ENCODE assay signal across 10 cellular contexts in the genomic region with DNA sequence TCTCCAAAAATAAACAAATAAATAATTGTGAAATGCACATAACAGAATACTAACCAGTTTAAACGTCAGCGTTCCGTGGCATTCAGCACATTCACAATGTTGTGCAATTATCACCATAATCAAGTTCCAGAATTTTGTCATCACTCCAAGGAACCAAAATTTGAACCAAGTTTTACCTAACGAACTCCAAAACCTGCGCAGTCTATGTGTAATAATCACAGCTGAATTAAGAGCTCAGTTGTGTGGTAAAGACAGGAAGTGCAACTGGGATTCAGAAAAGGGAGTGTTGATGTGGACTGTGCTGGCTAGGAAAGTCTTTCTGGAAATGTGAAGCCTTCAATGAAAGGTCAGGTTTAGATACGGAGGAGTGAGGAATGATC. TPM values are rescaled to one million over a fixed set of nuclear protein-coding genes. Genes with fewer than 3 reads are reported as not detected.
A peak's percentile ranks its signal among the peaks of the same experiment; 100 is the strongest.
DNase-seq lines count a peak whose midpoint lies in the region; ATAC-seq and TF ChIP-seq lines count a peak whose summit lies in the region.
"Had no signal": no experiment of that assay in that cellular context is flagged by ENCODE, and none has a peak within 500 bp of the region (broad histone marks: within the 10 kb centered on the region; RNA-seq: fewer than 3 reads in every experiment).

No MANE protein-coding gene starts in this region.

- H3K27me3 Mint-ChIP-seq in activated CD8-positive, alpha-beta T cell treated with anti-CD3 and anti-CD28 coated beads for 36 hours = peaks cover 10% of the 10 kb centered on the region
- peaks cover 13% of the 10 kb centered on the region for H3K27me3 Mint-ChIP-seq in activated CD8-positive, alpha-beta T cell treated with anti-CD3 and anti-CD28 coated beads, Interleukin-2, amount 10 ng/mL, durations not matched to agents 7 days and 5 days (ENCODE audit: low read depth)

- peak overlapping the region; percentile 100 for H3K4me2 ChIP-seq in OCI-LY3 (ENCODE audit: low read length)
- no peak overlapping the region for H3K4me2 ChIP-seq in fibroblast of lung (ENCODE audit: extremely low read depth, insufficient read depth, low read length)

- CTCF ChIA-PET in activated CD8-positive, alpha-beta T cell treated with anti-CD3 and anti-CD28 coated beads for 36 hours (lab: Charles Lee) = interaction anchor here (1.0 to 11.4 kb wide), 21 partner anchors 9 to 413 kb away, joined by 3 to 201 read pairs (median 11); a partner anchor contains a TSS
- CTCF ChIA-PET in activated CD8-positive, alpha-beta T cell treated with anti-CD3 and anti-CD28 coated beads, Interleukin-2, amount 10 ng/mL, durations not matched to agents 7 days and 5 days (lab: Charles Lee) = interaction anchor here (0.8 to 4.6 kb wide), 32 partner anchors 8 to 257 kb away, joined by 3 to 96 read pairs (median 6); a partner anchor contains a TSS

- peak overlapping the region; percentile 86 for H3K27ac ChIP-seq in OCI-LY3 (ENCODE audit: low read length)
- peak overlapping the region; percentile 11 for H3K27ac ChIP-seq in fibroblast of lung (ENCODE audit: insufficient read depth, low read length)
- peak overlapping the region; percentile 98 to 99 for H3K27ac ChIP-seq in thoracic aorta
- H3K27ac ChIP-seq: HL-60 had no signal

- H3K4me3 ChIP-seq in OCI-LY3 (ENCODE audit: low read length) (peak overlapping the region; percentile 86), fibroblast of lung (replicated peaks in 1 of 4; ENCODE audit: control extremely low read depth in 1 of 4, insufficient read depth in 1 of 4, low read depth in 3 of 4, low read length in 4 of 4) (no peak overlapping the region), thoracic aorta (no peak overlapping the region)

- intact Hi-C loops in activated CD8-positive, alpha-beta T cell treated with anti-CD3 and anti-CD28 coated beads for 36 hours (cut with micrococcal nuclease) = loop anchor here (10.0 kb wide), 1 partner anchor 118 kb away; a partner anchor contains a TSS

- no peaks in the 10 kb centered on the region for H3K36me3 ChIP-seq in OCI-LY3 (replicated peaks; ENCODE audit: low read depth, low read length)
- no peaks in the 10 kb centered on the region for H3K36me3 ChIP-seq in fibroblast of lung (ENCODE audit: control insufficient read depth, insufficient read depth, low read length)
- H3K36me3 ChIP-seq in thoracic aorta = no peaks in the 10 kb centered on the region

- H3K36me3 Mint-ChIP-seq in activated CD8-positive, alpha-beta T cell treated with anti-CD3 and anti-CD28 coated beads for 36 hours (ENCODE audit: low read depth) = no peaks in the 10 kb centered on the region
- no peaks in the 10 kb centered on the region for H3K36me3 Mint-ChIP-seq in activated CD8-positive, alpha-beta T cell treated with anti-CD3 and anti-CD28 coated beads, Interleukin-2, amount 10 ng/mL, durations not matched to agents 7 days and 5 days (ENCODE audit: low read depth)

- peak overlapping the region; percentile 89 for H3K9ac ChIP-seq in OCI-LY3 (ENCODE audit: low read length)
- H3K9ac ChIP-seq in fibroblast of lung (ENCODE audit: insufficient read depth, low read length) = no peak overlapping the region

- no peaks in the 10 kb centered on the region for H3K27me3 ChIP-seq in OCI-LY3 (ENCODE audit: low read depth, low read length)
- H3K27me3 ChIP-seq in fibroblast of lung (ENCODE audit: control insufficient read depth, insufficient read depth, low read length) = no peaks in the 10 kb centered on the region
- no peaks in the 10 kb centered on the region for H3K27me3 ChIP-seq in thoracic aorta (replicated peaks; ENCODE audit: insufficient read depth)

- H3K9me3 Mint-ChIP-seq in activated CD8-positive, alpha-beta T cell treated with anti-CD3 and anti-CD28 coated beads for 36 hours = no peaks in the 10 kb centered on the region
- no peaks in the 10 kb centered on the region for H3K9me3 Mint-ChIP-seq in activated CD8-positive, alpha-beta T cell treated with anti-CD3 and anti-CD28 coated beads, Interleukin-2, amount 10 ng/mL, durations not matched to agents 7 days and 5 days (ENCODE audit: insufficient read depth)

- POLR2A ChIA-PET in activated CD8-positive, alpha-beta T cell treated with anti-CD3 and anti-CD28 coated beads for 36 hours (lab: Charles Lee) = interaction anchor here (0.8 to 3.8 kb wide), 6 partner anchors 9 to 291 kb away, joined by 3 to 15 read pairs (median 7); a partner anchor contains a TSS
- POLR2A ChIA-PET in activated CD8-positive, alpha-beta T cell treated with anti-CD3 and anti-CD28 coated beads, Interleukin-2, amount 10 ng/mL, durations not matched to agents 7 days and 5 days (lab: Charles Lee) = interaction anchor here (0.6 to 4.5 kb wide), 5 partner anchors 12 to 227 kb away, joined by 4 to 20 read pairs (median 10); a partner anchor contains a TSS

- no peak for TF ChIP-seq CTCF in activated CD8-positive, alpha-beta T cell treated with anti-CD3 and anti-CD28 coated beads for 36 hours (IDR thresholded peaks at IDR 0.05)
- TF ChIP-seq CTCF in OCI-LY3 (IDR thresholded peaks at IDR 0.05; ENCODE audit: low read depth, low read length) (no peak), fibroblast of lung (conservative IDR thresholded peaks at IDR 0.05 in 1 of 2, IDR thresholded peaks at IDR 0.05 in 1 of 2; ENCODE audit: low read depth in 1 of 2, low read length in 2 of 2) (peak in 1 of 2 donors; percentile 4), thoracic aorta (IDR thresholded peaks at IDR 0.05) (peak; percentile 6)

- peaks cover 48% of the 10 kb centered on the region for H3K4me1 ChIP-seq in OCI-LY3 (ENCODE audit: low read length)
- H3K4me1 ChIP-seq in fibroblast of lung (ENCODE audit: control insufficient read depth, extremely low read depth, insufficient read depth, low read length) = peaks cover 22% of the 10 kb centered on the region
- H3K4me1 ChIP-seq in thoracic aorta (ENCODE audit: control insufficient read depth in 1 of 2, low read depth in 2 of 2) = peaks cover 27 to 57% of the 10 kb centered on the region in 2 donors

- H3K9me3 ChIP-seq in OCI-LY3 (ENCODE audit: insufficient read depth, low read length) = no peaks in the 10 kb centered on the region
- H3K9me3 ChIP-seq in fibroblast of lung (ENCODE audit: control insufficient read depth, insufficient read depth, low read depth, low read length) = no peaks in the 10 kb centered on the region
- H3K9me3 ChIP-seq in thoracic aorta = no peaks in the 10 kb centered on the region

- H3K4me1 Mint-ChIP-seq in activated CD8-positive, alpha-beta T cell treated with anti-CD3 and anti-CD28 coated beads for 36 hours (ENCODE audit: low read depth) = peaks cover 19% of the 10 kb centered on the region
- peaks cover 32% of the 10 kb centered on the region for H3K4me1 Mint-ChIP-seq in activated CD8-positive, alpha-beta T cell treated with anti-CD3 and anti-CD28 coated beads, Interleukin-2, amount 10 ng/mL, durations not matched to agents 7 days and 5 days (ENCODE audit: low read depth)

- H4K20me1 ChIP-seq in OCI-LY3 (ENCODE audit: insufficient read depth, low read length) = no peaks in the 10 kb centered on the region
- H4K20me1 ChIP-seq in fibroblast of lung (ENCODE audit: control insufficient read depth, extremely low read depth, insufficient read depth, low read length) = no peaks in the 10 kb centered on the region

- H3K79me2 ChIP-seq in OCI-LY3 (ENCODE audit: low read length) = no peaks in the 10 kb centered on the region
- H3K79me2 ChIP-seq in fibroblast of lung (ENCODE audit: control insufficient read depth, insufficient read depth, low read length) = no peaks in the 10 kb centered on the region

- H2AFZ ChIP-seq in OCI-LY3 (ENCODE audit: low read depth, low read length) (0 out of 2 replicates have a peak overlapping the region, but pooled peaks have one; percentile 17), fibroblast of lung (ENCODE audit: low read length) (peak overlapping the region; percentile 36)

- ATAC-seq in activated CD8-positive, alpha-beta T cell treated with anti-CD3 and anti-CD28 coated beads for 36 hours = no peak
- ATAC-seq in activated CD8-positive, alpha-beta T cell treated with anti-CD3 and anti-CD28 coated beads, Interleukin-2, amount 10 ng/mL, durations not matched to agents 7 days and 5 days = no peak
- no peak for ATAC-seq in thoracic aorta (ENCODE audit: insufficient number of reproducible peaks, low FRiP score, low read depth)

- H3K27ac Mint-ChIP-seq in activated CD8-positive, alpha-beta T cell treated with anti-CD3 and anti-CD28 coated beads for 36 hours = no peak overlapping the region
- no peak overlapping the region for H3K27ac Mint-ChIP-seq in activated CD8-positive, alpha-beta T cell treated with anti-CD3 and anti-CD28 coated beads, Interleukin-2, amount 10 ng/mL, durations not matched to agents 7 days and 5 days

- no peak for DNase-seq in activated CD8-positive, alpha-beta T cell treated with anti-CD3 and anti-CD28 coated beads for 36 hours
- no peak for DNase-seq in activated CD8-positive, alpha-beta T cell treated with anti-CD3 and anti-CD28 coated beads, Interleukin-2, amount 10 ng/mL, durations not matched to agents 7 days and 5 days
- DNase-seq in fibroblast of lung (ENCODE audit: low read depth in 2 of 2) = peak in 1 of 2 donors; percentile 8
- DNase-seq in thoracic aorta (ENCODE audit: low spot score) = no peak
- DNase-seq in NCI-H446 (lab: John Stamatoyannopoulos, UW) = no peak
- no peak for DNase-seq in hippocampal formation (lab: John Stamatoyannopoulos, UW)
- no peak for DNase-seq in GF-D8 (lab: John Stamatoyannopoulos, UW)
- DNase-seq: activated naive CD4-positive, alpha-beta T cell had no signal

- peak overlapping the region; percentile 78 for H3K4me3 Mint-ChIP-seq in activated CD8-positive, alpha-beta T cell treated with anti-CD3 and anti-CD28 coated beads for 36 hours
- no peak overlapping the region for H3K4me3 Mint-ChIP-seq in activated CD8-positive, alpha-beta T cell treated with anti-CD3 and anti-CD28 coated beads, Interleukin-2, amount 10 ng/mL, durations not matched to agents 7 days and 5 days

RNA-seq across cellular contexts. Expression of a gene that starts 5.4 kb away (rescaled TPM):
- total RNA-seq in activated CD8-positive, alpha-beta T cell treated with anti-CD3 and anti-CD28 coated beads for 36 hours = 1 to 10 TPM; 8.0 to 8.3 TPM
- total RNA-seq in activated CD8-positive, alpha-beta T cell treated with anti-CD3 and anti-CD28 coated beads, Interleukin-2, amount 10 ng/mL, durations not matched to agents 7 days and 5 days = 1 to 10 TPM; 2.9 to 4.4 TPM
- 3.9 and 4.8 TPM in 2 replicates for total RNA-seq in fibroblast of lung
- 8.1 and 26.3 TPM in 2 replicates for polyA plus RNA-seq in fibroblast of lung
- 7.7 and 23.8 TPM in 2 replicates for polyA plus RNA-seq in fibroblast of lung (2012)
- polyA minus RNA-seq in fibroblast of lung (ENCODE audit: low replicate concordance) = 7.4 and 15.7 TPM in 2 replicates
- 1,000 to 10,000 TPM; 3,387 to 6,698 TPM for total RNA-seq in thoracic aorta

RNA-seq across cellular contexts. Expression of a gene that starts 12.0 kb away (rescaled TPM):
- total RNA-seq in activated CD8-positive, alpha-beta T cell treated with anti-CD3 and anti-CD28 coated beads for 36 hours = 10 to 100 TPM; 30.2 to 31.9 TPM
- 10 to 100 TPM; 40.5 to 41.8 TPM for total RNA-seq in activated CD8-positive, alpha-beta T cell treated with anti-CD3 and anti-CD28 coated beads, Interleukin-2, amount 10 ng/mL, durations not matched to agents 7 days and 5 days
- 4.1 and 7.1 TPM in 2 replicates for total RNA-seq in fibroblast of lung
- 22.9 and 38.0 TPM in 2 replicates for polyA plus RNA-seq in fibroblast of lung
- polyA plus RNA-seq in fibroblast of lung (2012) = 27.6 and 45.2 TPM in 2 replicates
- polyA minus RNA-seq in fibroblast of lung (ENCODE audit: low replicate concordance) = 113 and 145 TPM in 2 replicates
- total RNA-seq in thoracic aorta = 10 to 100 TPM; 11.0 to 12.1 TPM

RNA-seq across cellular contexts. Expression of a gene that starts 18.3 kb away (rescaled TPM):
- not detected for total RNA-seq in activated CD8-positive, alpha-beta T cell treated with anti-CD3 and anti-CD28 coated beads for 36 hours
- total RNA-seq in activated CD8-positive, alpha-beta T cell treated with anti-CD3 and anti-CD28 coated beads, Interleukin-2, amount 10 ng/mL, durations not matched to agents 7 days and 5 days = not detected
- total RNA-seq in fibroblast of lung (32.0 and 34.4 TPM in 2 replicates), thoracic aorta (10 to 100 TPM; 53.2 to 98.2 TPM)
- 13.4 and 13.6 TPM in 2 replicates for polyA plus RNA-seq in fibroblast of lung
- 23.0 and 28.9 TPM in 2 replicates for polyA plus RNA-seq in fibroblast of lung (2012)
- polyA minus RNA-seq in fibroblast of lung (ENCODE audit: low replicate concordance) = 10.6 and 14.9 TPM in 2 replicates

RNA-seq across cellular contexts. Expression of a gene that starts 24.2 kb away (rescaled TPM):
- total RNA-seq in activated CD8-positive, alpha-beta T cell treated with anti-CD3 and anti-CD28 coated beads for 36 hours = not detected
- not detected for total RNA-seq in activated CD8-positive, alpha-beta T cell treated with anti-CD3 and anti-CD28 coated beads, Interleukin-2, amount 10 ng/mL, durations not matched to agents 7 days and 5 days
- total RNA-seq in fibroblast of lung = not detected in 2 replicates
- polyA plus RNA-seq in fibroblast of lung = not detected in 2 replicates
- not detected in 2 replicates for polyA plus RNA-seq in fibroblast of lung (2012)
- not detected in 2 replicates for polyA minus RNA-seq in fibroblast of lung (ENCODE audit: low replicate concordance)
- under 1 TPM in 1 of 2 donors, not detected in 1; 0.27 TPM for total RNA-seq in thoracic aorta

RNA-seq across cellular contexts. Expression of a gene that starts 59.1 kb away (rescaled TPM):
- total RNA-seq in activated CD8-positive, alpha-beta T cell treated with anti-CD3 and anti-CD28 coated beads for 36 hours = under 1 TPM; 0.61 to 0.96 TPM
- under 1 TPM; 0.55 to 0.68 TPM for total RNA-seq in activated CD8-positive, alpha-beta T cell treated with anti-CD3 and anti-CD28 coated beads, Interleukin-2, amount 10 ng/mL, durations not matched to agents 7 days and 5 days
- total RNA-seq in fibroblast of lung = 0.77 and 2.3 TPM in 2 replicates
- 0.66 and 1.0 TPM in 2 replicates for polyA plus RNA-seq in fibroblast of lung
- 0.78 and 0.98 TPM in 2 replicates for polyA plus RNA-seq in fibroblast of lung (2012)
- polyA minus RNA-seq in fibroblast of lung (ENCODE audit: low replicate concordance) = 1.4 and 7.7 TPM in 2 replicates
- 1 to 10 TPM in 1 of 2 donors, under 1 TPM in 1; 0.68 to 2.1 TPM for total RNA-seq in thoracic aorta

Comparison
In these comparisons a context has a peak if more than half of its experiments do, and no peak if none do; other contexts are left out.
1. H3K27ac ChIP-seq: peak in every context shown above with its lines; median percentile 98 in thoracic aorta; 86 in OCI-LY3; 11 in fibroblast of lung.
2. RNA of a gene that starts 5.4 kb away (total RNA-seq): 3,387 to 6,698 TPM in thoracic aorta; 8.0 to 8.3 TPM in activated CD8-positive, alpha-beta T cell treated with anti-CD3 and anti-CD28 coated beads for 36 hours, 3.9 to 4.8 TPM in fibroblast of lung and 2.9 to 4.4 TPM in activated CD8-positive, alpha-beta T cell treated with anti-CD3 and anti-CD28 coated beads, Interleukin-2, amount 10 ng/mL, durations not matched to agents 7 days and 5 days; every median in the first group is over 100 times any median in the second.
3. RNA of a gene that starts 18.3 kb away (total RNA-seq): 53.2 to 98.2 TPM in thoracic aorta and 32.0 to 34.4 TPM in fibroblast of lung; not detected in activated CD8-positive, alpha-beta T cell treated with anti-CD3 and anti-CD28 coated beads for 36 hours and not detected in activated CD8-positive, alpha-beta T cell treated with anti-CD3 and anti-CD28 coated beads, Interleukin-2, amount 10 ng/mL, durations not matched to agents 7 days and 5 days; every median in the first group is over 10 times any median in the second.